ENCODE assay signal across 17 cellular contexts in the genomic region with DNA sequence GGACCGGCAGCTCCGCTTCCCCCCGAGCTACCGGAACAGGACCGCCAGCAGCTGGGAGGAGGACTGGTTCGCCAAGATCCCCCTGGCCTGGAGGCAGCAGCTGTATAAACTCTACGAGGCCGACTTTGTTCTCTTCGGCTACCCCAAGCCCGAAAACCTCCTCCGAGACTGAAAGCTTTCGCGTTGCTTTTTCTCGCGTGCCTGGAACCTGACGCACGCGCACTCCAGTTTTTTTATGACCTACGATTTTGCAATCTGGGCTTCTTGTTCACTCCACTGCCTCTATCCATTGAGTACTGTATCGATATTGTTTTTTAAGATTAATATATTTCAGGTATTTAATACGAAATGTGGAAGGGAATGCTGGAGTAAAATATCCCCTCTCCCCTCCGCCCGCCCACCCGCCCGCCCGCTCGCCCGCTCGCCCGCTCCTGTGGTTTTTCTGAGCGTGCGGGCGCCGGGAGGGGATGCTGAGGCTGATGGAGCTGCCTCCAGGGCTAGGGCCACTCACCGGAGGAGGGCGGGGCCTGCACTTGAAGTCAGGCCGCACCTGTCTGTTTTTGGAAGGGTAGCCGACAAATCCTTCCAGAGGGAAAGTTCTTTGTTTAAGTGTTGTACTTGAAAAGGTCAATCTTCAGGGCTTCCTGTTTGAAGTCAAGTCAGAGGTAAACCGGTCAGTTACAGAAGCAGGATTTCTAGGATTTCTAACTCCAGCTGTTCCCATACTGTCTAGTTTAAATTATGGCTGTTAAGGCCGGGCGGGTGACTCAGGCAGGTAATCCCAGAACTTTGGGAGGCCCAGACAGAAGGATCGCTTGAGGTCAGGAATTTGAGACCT. TPM values are rescaled to one million over a fixed set of nuclear protein-coding genes. Genes with fewer than 3 reads are reported as not detected.
DNase-seq lines count a peak whose midpoint lies in the region; ATAC-seq and TF ChIP-seq lines count a peak whose summit lies in the region.
"Had no signal": no experiment of that assay in that cellular context is flagged by ENCODE, and none has a peak within 500 bp of the region (broad histone marks: within the 10 kb centered on the region; RNA-seq: fewer than 3 reads in every experiment).

No MANE protein-coding gene starts in this region.

- H2BK15ac ChIP-seq in neuronal stem cell (ENCODE audit: low read length): no peak overlapping the region

- ATAC-seq in Right ventricle myocardium superior (ENCODE audit: poor library complexity): no peak
- no peak for ATAC-seq in heart right ventricle
- peak; percentile 84 for ATAC-seq in left lung
- ATAC-seq in upper lobe of right lung: peak; percentile 73
- ATAC-seq in natural killer cell treated with Interleukin-12 subunit alpha and Interleukin-12 subunit beta and Interleukin-15 and Interleukin-18, amount 100 ng/mL, for 72 hours: no peak
- ATAC-seq: GM23338 had no signal

- H2BK12ac ChIP-seq in neuronal stem cell (ENCODE audit: low read length): no peak overlapping the region

- no peak overlapping the region for H3K27ac Mint-ChIP-seq in natural killer cell treated with Interleukin-12 subunit alpha and Interleukin-12 subunit beta and Interleukin-15 and Interleukin-18, amount 100 ng/mL, for 72 hours
- H3K27ac Mint-ChIP-seq: CD4-positive, CD25-positive, alpha-beta regulatory T cell; GM23338 had no signal

- H4K8ac ChIP-seq in neuronal stem cell (ENCODE audit: low read depth, low read length): no peak overlapping the region

- no peak overlapping the region for H2AFZ ChIP-seq in neuronal stem cell (ENCODE audit: low read length)
- H2AFZ ChIP-seq: GM23338 had no signal

- H3K27ac ChIP-seq in heart right ventricle (no peak overlapping the region), left lung (no peak overlapping the region), neuronal stem cell (replicated peaks; ENCODE audit: low read length) (no peak overlapping the region), upper lobe of right lung (no peak overlapping the region)

- no peak overlapping the region for H3K4me3 Mint-ChIP-seq in natural killer cell treated with Interleukin-12 subunit alpha and Interleukin-12 subunit beta and Interleukin-15 and Interleukin-18, amount 100 ng/mL, for 72 hours
- H3K4me3 Mint-ChIP-seq: CD4-positive, CD25-positive, alpha-beta regulatory T cell; GM23338 had no signal

- H2BK120ac ChIP-seq in neuronal stem cell (ENCODE audit: low read depth, low read length): no peak overlapping the region

- no peak overlapping the region for H3K4me3 ChIP-seq in heart right ventricle
- no peak overlapping the region for H3K4me3 ChIP-seq in left lung
- no peak overlapping the region for H3K4me3 ChIP-seq in neuronal stem cell (ENCODE audit: low read length in 2 of 2)
- H3K4me3 ChIP-seq in upper lobe of right lung: no peak overlapping the region
- H3K4me3 ChIP-seq: GM23338 had no signal

- H3K36me3 ChIP-seq in heart right ventricle (peaks cover 0 to 51% (median 20%) of the 10 kb centered on the region in 9 donors), left lung (peaks cover 0 to 41% of the 10 kb centered on the region in 2 donors), neuronal stem cell (replicated peaks in 1 of 2; ENCODE audit: control insufficient read depth in 2 of 2, insufficient read depth in 2 of 2, low read length in 2 of 2) (peaks cover 7 to 36% of the 10 kb centered on the region in 2 donors), upper lobe of right lung (peaks cover 35% of the 10 kb centered on the region)

- TF ChIP-seq CTCF in heart right ventricle (IDR thresholded peaks at IDR 0.05) (no peak), left lung (IDR thresholded peaks at IDR 0.05) (no peak), upper lobe of right lung (IDR thresholded peaks at IDR 0.05) (no peak)

- H2BK5ac ChIP-seq in neuronal stem cell (ENCODE audit: low read length): no peak overlapping the region

- DNase-seq in Right ventricle myocardium superior (peak; percentile 10), heart right ventricle (no peak), left lung (peak; percentile 78 to 87), neuronal stem cell (ENCODE audit: low spot score) (no peak), upper lobe of right lung (peak; percentile 91), NK-92 (lab: John Stamatoyannopoulos, UW; ENCODE audit: unreplicated experiment) (no peak), AG08395 (ENCODE audit: low spot score) (no peak)
- DNase-seq in natural killer cell treated with Interleukin-12 subunit alpha and Interleukin-12 subunit beta and Interleukin-15 and Interleukin-18, amount 100 ng/mL, for 72 hours (ENCODE audit: low spot score): no peak
- DNase-seq: BE2C; C1 segment of cervical spinal cord; CD4-positive, CD25-positive, alpha-beta regulatory T cell; CD8-positive, alpha-beta memory T cell; COR-L47; H9 had no signal

- WGBS in heart right ventricle, 2 donors: 97% methylated on average over 42 of the region's 42 CpGs
- WGBS in neuronal stem cell (ENCODE audit: extremely low coverage in 2 of 2, insufficient read length in 2 of 2, insufficient replicate concordance in 1 of 2), 2 donors: no CpG with 5 or more reads among the region's 42 CpGs

- peaks cover 34 to 53% of the 10 kb centered on the region in 2 donors for H3K4me1 Mint-ChIP-seq in natural killer cell treated with Interleukin-12 subunit alpha and Interleukin-12 subunit beta and Interleukin-15 and Interleukin-18, amount 100 ng/mL, for 72 hours (ENCODE audit: low read depth in 2 of 2)

- H3K4me2 ChIP-seq in neuronal stem cell (ENCODE audit: insufficient read depth, low read length, poor library complexity, severe bottlenecking): no peak overlapping the region
- H3K4me2 ChIP-seq: GM23338 had no signal

- H3K79me1 ChIP-seq in neuronal stem cell (ENCODE audit: low read depth, low read length): peaks cover 7% of the 10 kb centered on the region

- H3K9me3 ChIP-seq in heart right ventricle (peaks cover 0 to 18% (median 5%) of the 10 kb centered on the region in 11 donors), left lung (peaks cover 0 to 11% of the 10 kb centered on the region in 2 donors), neuronal stem cell (replicated peaks in 1 of 2; ENCODE audit: control insufficient read depth in 2 of 2, insufficient read depth in 1 of 2, low read depth in 1 of 2, low read length in 2 of 2) (peaks cover 5 to 9% of the 10 kb centered on the region in 2 donors), upper lobe of right lung (no peaks in the 10 kb centered on the region)
- H3K9me3 ChIP-seq: BE2C had no signal

- H3K4me1 ChIP-seq in heart right ventricle (peaks cover 0 to 25% (median 8%) of the 10 kb centered on the region in 9 donors), left lung (peaks cover 3 to 12% of the 10 kb centered on the region in 2 donors), neuronal stem cell (ENCODE audit: control insufficient read depth in 2 of 2, insufficient read depth in 1 of 2, low read depth in 1 of 2, low read length in 2 of 2) (no peaks in the 10 kb centered on the region), upper lobe of right lung (peaks cover 6% of the 10 kb centered on the region)
- H3K4me1 ChIP-seq: BE2C had no signal

- peaks cover 4% of the 10 kb centered on the region for H3K9me3 Mint-ChIP-seq in natural killer cell treated with Interleukin-12 subunit alpha and Interleukin-12 subunit beta and Interleukin-15 and Interleukin-18, amount 100 ng/mL, for 72 hours

- H3K27me3 ChIP-seq in heart right ventricle (no peaks in the 10 kb centered on the region), left lung (no peaks in the 10 kb centered on the region), neuronal stem cell (ENCODE audit: control insufficient read depth in 3 of 3, insufficient read depth in 3 of 3, low read depth in 1 of 3, low read length in 3 of 3) (no peaks in the 10 kb centered on the region), upper lobe of right lung (no peaks in the 10 kb centered on the region)
- H3K27me3 ChIP-seq: BE2C had no signal

- H3K23ac ChIP-seq in neuronal stem cell (ENCODE audit: low read depth, low read length, poor library complexity): peak overlapping the region; percentile 22

- H3K18ac ChIP-seq in neuronal stem cell (ENCODE audit: low read length): no peak overlapping the region

- no peak overlapping the region for H3K9ac ChIP-seq in neuronal stem cell (ENCODE audit: low read depth, low read length, poor library complexity)

- intact Hi-C loops in Right ventricle myocardium superior (cut with DNase I) (no loop called here), heart right ventricle (cut with DNase I) (no loop called here), left lung (cut with DNase I) (no loop called here), upper lobe of right lung (cut with DNase I) (no loop called here)

- H3K4ac ChIP-seq in neuronal stem cell (ENCODE audit: low read length): no peak overlapping the region

- H3K14ac ChIP-seq in neuronal stem cell (ENCODE audit: low read length): no peak overlapping the region

- no peak overlapping the region for H4K91ac ChIP-seq in neuronal stem cell (ENCODE audit: low read depth, low read length, poor library complexity)

- peaks cover 6% of the 10 kb centered on the region for H3K36me3 Mint-ChIP-seq in natural killer cell treated with Interleukin-12 subunit alpha and Interleukin-12 subunit beta and Interleukin-15 and Interleukin-18, amount 100 ng/mL, for 72 hours

- no peaks in the 10 kb centered on the region for H3K27me3 Mint-ChIP-seq in natural killer cell treated with Interleukin-12 subunit alpha and Interleukin-12 subunit beta and Interleukin-15 and Interleukin-18, amount 100 ng/mL, for 72 hours
- H3K27me3 Mint-ChIP-seq: CD4-positive, CD25-positive, alpha-beta regulatory T cell; CD8-positive, alpha-beta memory T cell had no signal

- no peak overlapping the region for H2AK5ac ChIP-seq in neuronal stem cell (ENCODE audit: low read depth, low read length)

RNA-seq across cellular contexts. Expression of a gene that starts 30.5 kb away (rescaled TPM):
- 14.8 TPM for total RNA-seq in Right ventricle myocardium superior
- 10 to 100 TPM; 12.4 to 17.2 (median 14.0) TPM for total RNA-seq in heart right ventricle
- 10 to 100 TPM; 13.9 to 15.2 TPM for polyA plus RNA-seq in heart right ventricle
- 10 to 100 TPM; 19.2 to 27.1 TPM for total RNA-seq in left lung
- 12.5 TPM for polyA plus RNA-seq in neuronal stem cell (2013, experiment 1 of 2)
- polyA plus RNA-seq in neuronal stem cell (2013, experiment 2 of 2): 12.7 TPM
- 29.8 TPM for total RNA-seq in upper lobe of right lung
- 10 to 100 TPM; 29.6 to 31.7 TPM for total RNA-seq in natural killer cell treated with Interleukin-12 subunit alpha and Interleukin-12 subunit beta and Interleukin-15 and Interleukin-18, amount 100 ng/mL, for 72 hours

RNA-seq across cellular contexts. Expression of a gene that starts 42.3 kb away (rescaled TPM):
- total RNA-seq in Right ventricle myocardium superior: not detected
- total RNA-seq in heart right ventricle: not detected
- not detected for polyA plus RNA-seq in heart right ventricle
- not detected for total RNA-seq in left lung
- polyA plus RNA-seq in neuronal stem cell (2013, experiment 1 of 2): not detected
- not detected for polyA plus RNA-seq in neuronal stem cell (2013, experiment 2 of 2)
- total RNA-seq in upper lobe of right lung: not detected
- total RNA-seq in natural killer cell treated with Interleukin-12 subunit alpha and Interleukin-12 subunit beta and Interleukin-15 and Interleukin-18, amount 100 ng/mL, for 72 hours: not detected
- total RNA-seq: A172; CD4-positive, CD25-positive, alpha-beta regulatory T cell; CD8-positive, alpha-beta memory T cell; GM23338; H9; HT-29 had no signal
- polyA plus RNA-seq: CD4-positive, CD25-positive, alpha-beta regulatory T cell; CD8-positive, alpha-beta memory T cell; GM23338 had no signal

Comparison
In these comparisons a context has a peak if more than half of its experiments do, and no peak if none do; other contexts are left out.
1. DNase-seq: peak in Right ventricle myocardium superior (single experiment), left lung (2 of 2) and upper lobe of right lung (single experiment); none in heart right ventricle (0 of 2), neuronal stem cell (single experiment), natural killer cell treated with Interleukin-12 subunit alpha and Interleukin-12 subunit beta and Interleukin-15 and Interleukin-18, amount 100 ng/mL, for 72 hours (single experiment), NK-92 (single experiment) and AG08395 (single experiment).
2. ATAC-seq: peak in left lung (single experiment) and upper lobe of right lung (single experiment); none in Right ventricle myocardium superior (single experiment), heart right ventricle (0 of 8) and natural killer cell treated with Interleukin-12 subunit alpha and Interleukin-12 subunit beta and Interleukin-15 and Interleukin-18, amount 100 ng/mL, for 72 hours (0 of 2).